9 cellular contexts compared by ENCODE assay signal in the genomic region with DNA sequence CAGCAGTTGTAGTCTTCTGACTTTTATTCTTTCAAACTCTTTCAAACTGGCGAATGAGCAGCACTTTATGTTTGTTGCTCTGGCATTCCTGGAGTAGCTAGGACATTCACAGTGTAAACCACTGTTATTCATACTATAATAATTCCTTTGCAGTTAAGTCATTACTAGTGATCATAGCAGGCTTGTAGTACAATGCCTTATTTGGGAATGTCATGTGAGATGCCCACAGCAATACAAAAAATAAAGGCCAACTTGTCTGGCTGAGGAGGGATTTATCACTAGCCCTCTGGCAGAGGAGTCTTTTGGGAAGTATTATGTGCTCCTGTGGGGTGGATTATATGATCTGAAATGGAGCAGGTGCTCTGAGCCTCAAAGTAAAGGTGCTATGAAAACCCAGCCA.
DNase-seq lines count a peak whose midpoint lies in the region; ATAC-seq and TF ChIP-seq lines count a peak whose summit lies in the region.
"Had no signal": no experiment of that assay in that cellular context is flagged by ENCODE, and none has a peak within 500 bp of the region (broad histone marks: within the 10 kb centered on the region; RNA-seq: fewer than 3 reads in every experiment).

No MANE protein-coding gene starts in this region.

- no peaks in the 10 kb centered on the region for H3K9me3 ChIP-seq in spleen

- intact Hi-C loops in spleen (cut with DNase I; ENCODE audit: low total_unique reads): no loop called here
- intact Hi-C loops in activated T-helper 2 cell treated with anti-CD3 and anti-CD28 coated beads, Interferon-gamma antibody, Interleukin-2, Interleukin-4, amounts not matched to agents 10 μg/mL and 5 μg/mL and 100 μg/mL, durations not matched to agents 14 hours and 24 hours and 36 hours (cut with micrococcal nuclease): no loop called here

- ATAC-seq in HG03442 (IDR thresholded peaks at IDR 0.05; ENCODE audit: unreplicated experiment) (no peak), GM21529 (IDR thresholded peaks at IDR 0.05; ENCODE audit: unreplicated experiment) (no peak)
- ATAC-seq: K562 had no signal

- no peak for TF ChIP-seq POLR2A in spleen (IDR thresholded peaks at IDR 0.05)

- in situ Hi-C loops in astrocyte of the spinal cord (cut with HindIII; ENCODE audit: low sequenced_read_pairs): no loop called here

- no peak overlapping the region for H3K4me3 Mint-ChIP-seq in activated T-helper 2 cell treated with anti-CD3 and anti-CD28 coated beads, Interferon-gamma antibody, Interleukin-2, Interleukin-4, amounts not matched to agents 10 μg/mL and 5 μg/mL and 100 μg/mL, durations not matched to agents 14 hours and 24 hours and 36 hours (ENCODE audit: low read depth)

- H3K27ac Mint-ChIP-seq in activated T-helper 2 cell treated with anti-CD3 and anti-CD28 coated beads, Interferon-gamma antibody, Interleukin-2, Interleukin-4, amounts not matched to agents 10 μg/mL and 5 μg/mL and 100 μg/mL, durations not matched to agents 14 hours and 24 hours and 36 hours: no peak overlapping the region

- H3K4me1 ChIP-seq in spleen: no peaks in the 10 kb centered on the region

- no peak overlapping the region for H3K4me3 ChIP-seq in HFF-Myc (replicated peaks; ENCODE audit: low read depth, low read length)
- no peak overlapping the region for H3K4me3 ChIP-seq in astrocyte of the spinal cord (ENCODE audit: low read depth, low read length)
- H3K4me3 ChIP-seq in spleen: no peak overlapping the region
- H3K4me3 ChIP-seq: K562 had no signal

- H3K27ac ChIP-seq in spleen: peak overlapping the region in 7 of 8 donors; percentile 20 to 70 (median 36)

- H3K36me3 Mint-ChIP-seq in activated T-helper 2 cell treated with anti-CD3 and anti-CD28 coated beads, Interferon-gamma antibody, Interleukin-2, Interleukin-4, amounts not matched to agents 10 μg/mL and 5 μg/mL and 100 μg/mL, durations not matched to agents 14 hours and 24 hours and 36 hours (ENCODE audit: low read depth): no peaks in the 10 kb centered on the region

- DNase-seq in HFF-Myc (ENCODE audit: extremely low read depth, low read depth): peak; percentile 93
- peak; percentile 97 for DNase-seq in astrocyte of the spinal cord (ENCODE audit: low read depth, low spot score)
- peak; percentile 96 for DNase-seq in iris pigment epithelial cell (ENCODE audit: low read depth)
- no peak for DNase-seq in spleen
- no peak for DNase-seq in OCI-M1 (lab: John Stamatoyannopoulos, UW)
- no peak for DNase-seq in activated T-helper 2 cell treated with anti-CD3 and anti-CD28 coated beads, Interferon-gamma antibody, Interleukin-2, Interleukin-4, amounts not matched to agents 10 μg/mL and 5 μg/mL and 100 μg/mL, durations not matched to agents 14 hours and 24 hours and 36 hours (ENCODE audit: low spot score)

- no peaks in the 10 kb centered on the region for H3K9me3 Mint-ChIP-seq in activated T-helper 2 cell treated with anti-CD3 and anti-CD28 coated beads, Interferon-gamma antibody, Interleukin-2, Interleukin-4, amounts not matched to agents 10 μg/mL and 5 μg/mL and 100 μg/mL, durations not matched to agents 14 hours and 24 hours and 36 hours

- H3K36me3 ChIP-seq in spleen: no peaks in the 10 kb centered on the region

- TF ChIP-seq CTCF in HFF-Myc (IDR thresholded peaks at IDR 0.05; ENCODE audit: low read depth, low read length, missing control alignments) (no peak), astrocyte of the spinal cord (IDR thresholded peaks at IDR 0.05; ENCODE audit: low read depth, low read length) (no peak), spleen (IDR thresholded peaks at IDR 0.05 in 8 of 11, conservative IDR thresholded peaks at IDR 0.05 in 3 of 11) (no peak)

- WGBS in spleen, 5 donors: 50 to 71% (median 65%) methylated on average over 1 of the region's 1 CpG

- no peaks in the 10 kb centered on the region for H3K4me1 Mint-ChIP-seq in activated T-helper 2 cell treated with anti-CD3 and anti-CD28 coated beads, Interferon-gamma antibody, Interleukin-2, Interleukin-4, amounts not matched to agents 10 μg/mL and 5 μg/mL and 100 μg/mL, durations not matched to agents 14 hours and 24 hours and 36 hours (ENCODE audit: low read depth)

- no peaks in the 10 kb centered on the region for H3K27me3 Mint-ChIP-seq in activated T-helper 2 cell treated with anti-CD3 and anti-CD28 coated beads, Interferon-gamma antibody, Interleukin-2, Interleukin-4, amounts not matched to agents 10 μg/mL and 5 μg/mL and 100 μg/mL, durations not matched to agents 14 hours and 24 hours and 36 hours (ENCODE audit: low read depth)

- H3K27me3 ChIP-seq in spleen (replicated peaks in 1 of 7): no peaks in the 10 kb centered on the region

Comparison
In these comparisons a context has a peak if more than half of its experiments do, and no peak if none do; other contexts are left out.
1. DNase-seq: peak in HFF-Myc (single experiment), astrocyte of the spinal cord (single experiment) and iris pigment epithelial cell (single experiment); none in spleen (single experiment), OCI-M1 (single experiment) and activated T-helper 2 cell treated with anti-CD3 and anti-CD28 coated beads, Interferon-gamma antibody, Interleukin-2, Interleukin-4, amounts not matched to agents 10 μg/mL and 5 μg/mL and 100 μg/mL, durations not matched to agents 14 hours and 24 hours and 36 hours (single experiment).